17 cellular contexts compared by ENCODE assay signal in genomic region chr3:146513386-146514051, GRCh38. TPM values are rescaled to one million over a fixed set of nuclear protein-coding genes. Genes with fewer than 3 reads are reported as not detected.
DNase-seq lines count a peak whose midpoint lies in the region; ATAC-seq, FAIRE-seq and TF ChIP-seq lines count a peak whose summit lies in the region.
"Had no signal": no experiment of that assay in that cellular context is flagged by ENCODE, and none has a peak within 500 bp of the region (broad histone marks: within the 10 kb centered on the region; RNA-seq: fewer than 3 reads in every experiment).

No MANE protein-coding gene starts in this region.

- ATAC-seq in DND-41 (ENCODE audit: insufficient read depth, low read depth), result peak; percentile 42; the same call in 1 of the 3 replicates
- ATAC-seq: heart left ventricle had no signal

- H3K4me1 ChIP-seq in ACC112 (ENCODE audit: control insufficient read depth, insufficient read depth, low read length, unreplicated experiment) (peaks cover 9% of the 10 kb centered on the region), DND-41 (ENCODE audit: insufficient read depth, low read length) (no peaks in the 10 kb centered on the region)

- no peak for TF ChIP-seq CTCF in DND-41 (IDR thresholded peaks at IDR 0.05; ENCODE audit: borderline replicate concordance, extremely low read depth, low read length, poor library complexity, severe bottlenecking)

- H3K79me2 ChIP-seq in ACC112 (ENCODE audit: control insufficient read depth, insufficient read depth, low read length, unreplicated experiment) (no peaks in the 10 kb centered on the region), DND-41 (ENCODE audit: insufficient read depth, low read length) (no peaks in the 10 kb centered on the region)

- DNase-seq in DND-41, result no peak
- no peak for DNase-seq in activated T-helper 1 cell treated with anti-CD3 and anti-CD28 coated beads, Interleukin-12 subunit alpha, Interleukin-12 subunit beta, Interleukin-2, Interleukin-4 antibody, amounts not matched to agents 30 ng/mL and 10 ng/mL and 1 ng/mL, durations not matched to agents 14 hours and 24 hours and 36 hours (ENCODE audit: low spot score)
- no peak for DNase-seq in KBM-7
- no peak for DNase-seq in midbrain (lab: John Stamatoyannopoulos, UW)
- no peak for DNase-seq in DMS114 treated with DMSO at 0.1 percent for 48 hours (lab: John Stamatoyannopoulos, UW; ENCODE audit: unreplicated experiment)
- no peak for DNase-seq in activated gamma-delta T cell treated with Interleukin-2 at 50 U/mL for 16 hours
- DNase-seq: activated CD4-positive, alpha-beta T cell treated with anti-CD3 and anti-CD28 coated beads for 48 hours; C1 segment of cervical spinal cord; heart left ventricle; NCI-H1694; NCI-H69; retina; stimulated activated CD4-positive, alpha-beta T cell treated with anti-CD3 and anti-CD28 coated beads, Interleukin-2, amount 100 ng/mL, for 24 hours had no signal

- peaks cover 32% of the 10 kb centered on the region for H3K4me1 Mint-ChIP-seq in activated T-helper 1 cell treated with anti-CD3 and anti-CD28 coated beads, Interleukin-12 subunit alpha, Interleukin-12 subunit beta, Interleukin-2, Interleukin-4 antibody, amounts not matched to agents 30 ng/mL and 10 ng/mL and 1 ng/mL, durations not matched to agents 14 hours and 24 hours and 36 hours (ENCODE audit: low read depth)

- H3K27me3 ChIP-seq in ACC112 (ENCODE audit: insufficient read depth, low read length) (no peaks in the 10 kb centered on the region), DND-41 (ENCODE audit: insufficient read depth, low read length, poor library complexity) (no peaks in the 10 kb centered on the region)
- H3K27me3 ChIP-seq: heart left ventricle had no signal

- peaks cover 54% of the 10 kb centered on the region for H3K36me3 ChIP-seq in ACC112 (ENCODE audit: insufficient read depth, low read length)
- H3K36me3 ChIP-seq in DND-41 (ENCODE audit: insufficient read depth, low read length), result peaks cover 29% of the 10 kb centered on the region

- no peaks in the 10 kb centered on the region for H3K9me3 ChIP-seq in DND-41 (ENCODE audit: insufficient read depth, low read length, severe bottlenecking)
- H3K9me3 ChIP-seq: heart left ventricle had no signal

- no peaks in the 10 kb centered on the region for H4K20me1 ChIP-seq in DND-41 (ENCODE audit: insufficient read depth, low read length)

- H3K4me2 ChIP-seq in DND-41 (ENCODE audit: insufficient read depth, low read length), result no peak overlapping the region

- no peak overlapping the region for H2AFZ ChIP-seq in ACC112 (ENCODE audit: low read length, unreplicated experiment)
- H2AFZ ChIP-seq in DND-41 (ENCODE audit: low read depth, low read length), result no peak overlapping the region

- H3K27ac ChIP-seq in ACC112 (ENCODE audit: low read depth, low read length) (peak overlapping the region; percentile 43), DND-41 (ENCODE audit: low read length) (no peak overlapping the region)

- H3K9ac ChIP-seq in DND-41 (ENCODE audit: low read depth, low read length), result no peak overlapping the region

- peak; percentile 41 for FAIRE-seq in islet of Langerhans (lab: Jason Lieb, UNC)

- peak overlapping the region; percentile 58 for H3K27ac Mint-ChIP-seq in activated T-helper 1 cell treated with anti-CD3 and anti-CD28 coated beads, Interleukin-12 subunit alpha, Interleukin-12 subunit beta, Interleukin-2, Interleukin-4 antibody, amounts not matched to agents 30 ng/mL and 10 ng/mL and 1 ng/mL, durations not matched to agents 14 hours and 24 hours and 36 hours
- H3K27ac Mint-ChIP-seq: type B pancreatic cell had no signal

- intact Hi-C loops in activated T-helper 1 cell treated with anti-CD3 and anti-CD28 coated beads, Interleukin-12 subunit alpha, Interleukin-12 subunit beta, Interleukin-2, Interleukin-4 antibody, amounts not matched to agents 30 ng/mL and 10 ng/mL and 1 ng/mL, durations not matched to agents 14 hours and 24 hours and 36 hours (cut with micrococcal nuclease), result no loop called here

- H3K4me3 Mint-ChIP-seq in activated T-helper 1 cell treated with anti-CD3 and anti-CD28 coated beads, Interleukin-12 subunit alpha, Interleukin-12 subunit beta, Interleukin-2, Interleukin-4 antibody, amounts not matched to agents 30 ng/mL and 10 ng/mL and 1 ng/mL, durations not matched to agents 14 hours and 24 hours and 36 hours, result peak overlapping the region; percentile 5
- H3K4me3 Mint-ChIP-seq: type B pancreatic cell had no signal

- peaks cover 43% of the 10 kb centered on the region for H3K36me3 Mint-ChIP-seq in activated T-helper 1 cell treated with anti-CD3 and anti-CD28 coated beads, Interleukin-12 subunit alpha, Interleukin-12 subunit beta, Interleukin-2, Interleukin-4 antibody, amounts not matched to agents 30 ng/mL and 10 ng/mL and 1 ng/mL, durations not matched to agents 14 hours and 24 hours and 36 hours (ENCODE audit: low read depth)

- no peak overlapping the region for H3K4me3 ChIP-seq in ACC112 (ENCODE audit: low read depth, low read length)
- H3K4me3 ChIP-seq in DND-41 (ENCODE audit: low read depth in 1 of 2, low read length in 2 of 2), result no peak overlapping the region
- H3K4me3 ChIP-seq: heart left ventricle had no signal

- in situ Hi-C loops in KBM-7 (cut with MboI; ENCODE audit: low pct_unique_long_range_greater_than_20kb, low sequenced_read_pairs), result no loop called here

- no peaks in the 10 kb centered on the region for H3K9me3 Mint-ChIP-seq in activated T-helper 1 cell treated with anti-CD3 and anti-CD28 coated beads, Interleukin-12 subunit alpha, Interleukin-12 subunit beta, Interleukin-2, Interleukin-4 antibody, amounts not matched to agents 30 ng/mL and 10 ng/mL and 1 ng/mL, durations not matched to agents 14 hours and 24 hours and 36 hours

- no peaks in the 10 kb centered on the region for H3K27me3 Mint-ChIP-seq in activated T-helper 1 cell treated with anti-CD3 and anti-CD28 coated beads, Interleukin-12 subunit alpha, Interleukin-12 subunit beta, Interleukin-2, Interleukin-4 antibody, amounts not matched to agents 30 ng/mL and 10 ng/mL and 1 ng/mL, durations not matched to agents 14 hours and 24 hours and 36 hours (ENCODE audit: insufficient read depth)
- H3K27me3 Mint-ChIP-seq: type B pancreatic cell had no signal

RNA-seq across cellular contexts. Expression of gene PLSCR1, which starts 30.9 kb away (rescaled TPM):
- total RNA-seq in activated T-helper 1 cell treated with anti-CD3 and anti-CD28 coated beads, Interleukin-12 subunit alpha, Interleukin-12 subunit beta, Interleukin-2, Interleukin-4 antibody, amounts not matched to agents 30 ng/mL and 10 ng/mL and 1 ng/mL, durations not matched to agents 14 hours and 24 hours and 36 hours, result 98.9 and 101 TPM in 2 replicates

RNA-seq across cellular contexts. Expression of gene PLSCR2, which starts 44.2 kb away (rescaled TPM):
- not detected in 2 replicates for total RNA-seq in activated T-helper 1 cell treated with anti-CD3 and anti-CD28 coated beads, Interleukin-12 subunit alpha, Interleukin-12 subunit beta, Interleukin-2, Interleukin-4 antibody, amounts not matched to agents 30 ng/mL and 10 ng/mL and 1 ng/mL, durations not matched to agents 14 hours and 24 hours and 36 hours
- total RNA-seq: heart left ventricle, RPMI7951 had no signal
